25 cellular contexts compared by ENCODE assay signal in genomic region chr20:56676001-56676400, GRCh38. TPM values are rescaled to one million over a fixed set of nuclear protein-coding genes. Genes with fewer than 3 reads are reported as not detected.
"Had no signal": no experiment of that assay in that cellular context is flagged by ENCODE, and none has a peak within 500 bp of the region (broad histone marks: within the 10 kb centered on the region; RNA-seq: fewer than 3 reads in every experiment).

No MANE protein-coding gene starts in this region.

- H3K27ac Mint-ChIP-seq: activated B cell treated with CpG ODN at 0.5 μM for 24 hours; activated CD4-positive, alpha-beta memory T cell treated with anti-CD3 and anti-CD28 coated beads, Interleukin-2, amount 10 ng/mL, durations not matched to agents 7 days and 5 days; activated naive CD4-positive, alpha-beta T cell treated with anti-CD3 and anti-CD28 coated beads, Interleukin-2, amount 10 ng/mL, durations not matched to agents 7 days and 5 days; activated naive CD8-positive, alpha-beta T cell treated with anti-CD3 and anti-CD28 coated beads for 36 hours; activated T-helper 2 cell treated with anti-CD3 and anti-CD28 coated beads, Interferon-gamma antibody, Interleukin-2, Interleukin-4, amounts not matched to agents 10 μg/mL and 5 μg/mL and 100 μg/mL, durations not matched to agents 14 hours and 24 hours and 36 hours; T-cell had no signal

- H3K27me3 Mint-ChIP-seq: activated B cell treated with CpG ODN at 0.5 μM for 24 hours; activated CD4-positive, alpha-beta memory T cell treated with anti-CD3 and anti-CD28 coated beads, Interleukin-2, amount 10 ng/mL, durations not matched to agents 7 days and 5 days had no signal

- H3K4me3 Mint-ChIP-seq: activated B cell treated with CpG ODN at 0.5 μM for 24 hours; activated CD4-positive, alpha-beta memory T cell treated with anti-CD3 and anti-CD28 coated beads, Interleukin-2, amount 10 ng/mL, durations not matched to agents 7 days and 5 days; activated naive CD4-positive, alpha-beta T cell treated with anti-CD3 and anti-CD28 coated beads, Interleukin-2, amount 10 ng/mL, durations not matched to agents 7 days and 5 days; activated naive CD8-positive, alpha-beta T cell treated with anti-CD3 and anti-CD28 coated beads for 36 hours; T-cell had no signal

- H3K9me3 Mint-ChIP-seq: activated B cell treated with CpG ODN at 0.5 μM for 24 hours; activated CD4-positive, alpha-beta memory T cell treated with anti-CD3 and anti-CD28 coated beads, Interleukin-2, amount 10 ng/mL, durations not matched to agents 7 days and 5 days; activated naive CD4-positive, alpha-beta T cell treated with anti-CD3 and anti-CD28 coated beads, Interleukin-2, amount 10 ng/mL, durations not matched to agents 7 days and 5 days; activated naive CD8-positive, alpha-beta T cell treated with anti-CD3 and anti-CD28 coated beads for 36 hours; activated T-helper 2 cell treated with anti-CD3 and anti-CD28 coated beads, Interferon-gamma antibody, Interleukin-2, Interleukin-4, amounts not matched to agents 10 μg/mL and 5 μg/mL and 100 μg/mL, durations not matched to agents 14 hours and 24 hours and 36 hours; T-cell had no signal

- H3K36me3 Mint-ChIP-seq: activated naive CD4-positive, alpha-beta T cell treated with anti-CD3 and anti-CD28 coated beads, Interleukin-2, amount 10 ng/mL, durations not matched to agents 7 days and 5 days; activated naive CD8-positive, alpha-beta T cell treated with anti-CD3 and anti-CD28 coated beads for 36 hours; T-cell had no signal

- H3K27ac ChIP-seq: coronary artery had no signal

- DNase-seq: activated B cell treated with CpG ODN at 0.5 μM for 24 hours; activated CD4-positive, alpha-beta memory T cell treated with anti-CD3 and anti-CD28 coated beads, Interleukin-2, amount 10 ng/mL, durations not matched to agents 7 days and 5 days; activated CD4-positive, alpha-beta T cell treated with anti-CD3 and anti-CD28 coated beads, Interleukin-2, amount 50 U/mL, for 1 hour; activated gamma-delta T cell treated with Interleukin-2 at 50 U/mL for 16 hours; activated naive CD4-positive, alpha-beta T cell treated with anti-CD3 and anti-CD28 coated beads, Interleukin-2, amount 10 ng/mL, durations not matched to agents 7 days and 5 days; activated naive CD8-positive, alpha-beta T cell treated with anti-CD3 and anti-CD28 coated beads for 36 hours; activated T-cell treated with anti-CD3 and anti-CD28 coated beads for 4 hours; activated T-cell treated with anti-CD3 and anti-CD28 coated beads, Interleukin-2, amount 50 U/mL, for 48 hours; central memory CD4-positive, alpha-beta T cell; Kasumi-1; MV-4-11; NCI-H1105; NCI-H1436; NCI-H1694 treated with DMSO at 0.1 percent for 48 hours; NCI-H2029 treated with DMSO at 0.1 percent for 48 hours; NCI-H510A treated with DMSO at 0.1 percent for 48 hours; NCI-H69; PC-3; SIG-M5; T-cell; T-helper 2 cell; T1000 had no signal

- ATAC-seq: PC-3, T-cell had no signal

- H3K4me1 Mint-ChIP-seq: activated B cell treated with CpG ODN at 0.5 μM for 24 hours; activated CD4-positive, alpha-beta memory T cell treated with anti-CD3 and anti-CD28 coated beads, Interleukin-2, amount 10 ng/mL, durations not matched to agents 7 days and 5 days; activated naive CD4-positive, alpha-beta T cell treated with anti-CD3 and anti-CD28 coated beads, Interleukin-2, amount 10 ng/mL, durations not matched to agents 7 days and 5 days; activated naive CD8-positive, alpha-beta T cell treated with anti-CD3 and anti-CD28 coated beads for 36 hours; T-cell had no signal

- H3K4me3 ChIP-seq: coronary artery had no signal

RNA-seq across cellular contexts. Expression of gene TFAP2C, which starts 46.9 kb away (rescaled TPM):
- total RNA-seq: activated B cell treated with CpG ODN at 0.5 μM for 24 hours; activated CD4-positive, alpha-beta memory T cell treated with anti-CD3 and anti-CD28 coated beads, Interleukin-2, amount 10 ng/mL, durations not matched to agents 7 days and 5 days; activated CD8-positive, alpha-beta memory T cell treated with anti-CD3 and anti-CD28 coated beads for 36 hours; activated naive CD8-positive, alpha-beta T cell treated with anti-CD3 and anti-CD28 coated beads for 36 hours; activated T-helper 2 cell treated with anti-CD3 and anti-CD28 coated beads, Interferon-gamma antibody, Interleukin-2, Interleukin-4, amounts not matched to agents 10 μg/mL and 5 μg/mL and 100 μg/mL, durations not matched to agents 14 hours and 24 hours and 36 hours had no signal
